20 cellular contexts compared by ENCODE assay signal in the genomic region with DNA sequence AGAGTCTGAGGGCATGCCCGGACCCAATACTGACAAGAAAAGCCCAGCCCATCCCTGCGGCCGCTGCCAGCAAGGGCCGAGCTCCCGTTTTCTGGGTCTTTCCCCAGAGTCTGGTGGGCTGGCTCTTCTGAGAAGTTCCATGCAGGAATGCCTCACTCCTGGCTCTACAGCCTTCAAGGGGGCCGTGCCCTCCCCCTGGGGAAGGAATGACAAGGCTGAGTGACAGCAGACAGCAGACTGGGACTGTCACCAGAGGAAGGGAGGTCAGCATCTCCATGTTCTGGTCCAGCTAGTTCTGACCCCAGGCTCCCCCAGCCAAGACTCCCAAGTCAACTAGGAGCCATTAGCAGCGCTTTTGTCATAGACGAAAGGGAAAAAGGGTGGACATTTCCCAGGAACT.
"Had no signal": no experiment of that assay in that cellular context is flagged by ENCODE, and none has a peak within 500 bp of the region (broad histone marks: within the 10 kb centered on the region; RNA-seq: fewer than 3 reads in every experiment).

No MANE protein-coding gene starts in this region.

- H3K9me3 ChIP-seq: body of pancreas, left ventricle myocardium inferior, tibial nerve, uterus had no signal

- H2AFZ ChIP-seq: hepatocyte had no signal

- H3K79me2 ChIP-seq: hepatocyte had no signal

- H3K27ac ChIP-seq: body of pancreas, cardiac muscle cell, foreskin keratinocyte, hepatocyte, left ventricle myocardium inferior, uterus, VCaP had no signal

- DNase-seq: activated CD4-positive, alpha-beta memory T cell treated with anti-CD3 and anti-CD28 coated beads, Interleukin-2, amount 10 ng/mL, durations not matched to agents 7 days and 5 days; activated CD4-positive, alpha-beta T cell treated with anti-CD3 and anti-CD28 coated beads, Interleukin-2, amount 10 ng/mL, durations not matched to agents 24 days and 14 days; activated effector memory CD4-positive, alpha-beta T cell treated with anti-CD3 and anti-CD28 coated beads, Interleukin-2, amount 50 U/mL, for 16 hours; anterior cingulate cortex; body of pancreas; cortex of kidney; left ventricle myocardium inferior; midbrain; natural killer cell; stimulated activated CD4-positive, alpha-beta T cell treated with anti-CD3 and anti-CD28 coated beads, Interleukin-12 subunit alpha, Interleukin-12 subunit beta, amount 100 ng/mL, for 4 hours; stimulated activated naive CD8-positive, alpha-beta T cell treated with anti-CD3 and anti-CD28 coated beads, Interleukin-15, amount 100 ng/mL, for 72 hours; uterus had no signal

- H3K4me3 ChIP-seq: body of pancreas, cardiac muscle cell, hepatocyte, left ventricle myocardium inferior, tibial nerve, uterus had no signal

- H3K27me3 Mint-ChIP-seq: activated naive CD4-positive, alpha-beta T cell treated with anti-CD3 and anti-CD28 coated beads, Interleukin-2, amount 50 U/mL, for 24 hours; stimulated activated naive CD8-positive, alpha-beta T cell treated with anti-CD3 and anti-CD28 coated beads, Interleukin-15, amount 100 ng/mL, for 72 hours had no signal

- H3K4me3 Mint-ChIP-seq: activated CD4-positive, alpha-beta memory T cell treated with anti-CD3 and anti-CD28 coated beads, Interleukin-2, amount 10 ng/mL, durations not matched to agents 7 days and 5 days; activated CD4-positive, alpha-beta T cell treated with anti-CD3 and anti-CD28 coated beads, Interleukin-2, amount 10 ng/mL, durations not matched to agents 24 days and 14 days; activated naive CD4-positive, alpha-beta T cell treated with anti-CD3 and anti-CD28 coated beads, Interleukin-2, amount 50 U/mL, for 24 hours; natural killer cell; stimulated activated naive CD8-positive, alpha-beta T cell treated with anti-CD3 and anti-CD28 coated beads, Interleukin-15, amount 100 ng/mL, for 72 hours had no signal

- H3K4me1 Mint-ChIP-seq: activated CD4-positive, alpha-beta memory T cell treated with anti-CD3 and anti-CD28 coated beads, Interleukin-2, amount 10 ng/mL, durations not matched to agents 7 days and 5 days had no signal

- H3K9me3 Mint-ChIP-seq: activated CD4-positive, alpha-beta memory T cell treated with anti-CD3 and anti-CD28 coated beads, Interleukin-2, amount 10 ng/mL, durations not matched to agents 7 days and 5 days; activated CD4-positive, alpha-beta T cell treated with anti-CD3 and anti-CD28 coated beads, Interleukin-2, amount 10 ng/mL, durations not matched to agents 24 days and 14 days; activated naive CD4-positive, alpha-beta T cell treated with anti-CD3 and anti-CD28 coated beads, Interleukin-2, amount 50 U/mL, for 24 hours; natural killer cell; stimulated activated naive CD8-positive, alpha-beta T cell treated with anti-CD3 and anti-CD28 coated beads, Interleukin-15, amount 100 ng/mL, for 72 hours had no signal

- H3K36me3 ChIP-seq: cardiac muscle cell, left ventricle myocardium inferior, tibial nerve, uterus had no signal

- H3K36me3 Mint-ChIP-seq: activated naive CD4-positive, alpha-beta T cell treated with anti-CD3 and anti-CD28 coated beads, Interleukin-2, amount 50 U/mL, for 24 hours; natural killer cell had no signal

- ATAC-seq: activated CD4-positive, CD25-positive, alpha-beta regulatory T cell treated with anti-CD3 and anti-CD28 coated beads, Interleukin-2, amount 50 U/mL, for 24 hours; body of pancreas; natural killer cell; stimulated activated naive CD8-positive, alpha-beta T cell treated with anti-CD3 and anti-CD28 coated beads, Interleukin-15, amount 100 ng/mL, for 72 hours had no signal

- H3K27ac Mint-ChIP-seq: activated CD4-positive, alpha-beta memory T cell treated with anti-CD3 and anti-CD28 coated beads, Interleukin-2, amount 10 ng/mL, durations not matched to agents 7 days and 5 days; activated CD4-positive, alpha-beta T cell treated with anti-CD3 and anti-CD28 coated beads, Interleukin-2, amount 10 ng/mL, durations not matched to agents 24 days and 14 days; activated naive CD4-positive, alpha-beta T cell treated with anti-CD3 and anti-CD28 coated beads, Interleukin-2, amount 50 U/mL, for 24 hours; natural killer cell; progenitor cell of endocrine pancreas had no signal

- H3K27me3 ChIP-seq: body of pancreas, cardiac muscle cell, foreskin keratinocyte, hepatocyte, tibial nerve, uterus had no signal
